Comparison of ENCODE assay signal across 1 cellular context in genomic region chr1:187689137-187689536, GRCh38.
TF ChIP-seq lines count a peak whose summit lies in the region.

No MANE protein-coding gene starts in this region.

TF ChIP-seq in A549, 52 proteins besides CTCF, POLR2A, EP300 and RAD21 (continued from another document):
- no peak for TF ChIP-seq E2F6 (IDR thresholded peaks at IDR 0.05; ENCODE audit: borderline replicate concordance, low read depth)
- TF ChIP-seq REST (IDR thresholded peaks at IDR 0.05), result no peak
- no peak for TF ChIP-seq FOXS1 (CRISPR knock-in tag; IDR thresholded peaks at IDR 0.05)
- no peak for TF ChIP-seq POLR2AphosphoS2 (conservative IDR thresholded peaks at IDR 0.05; ENCODE audit: low read length)
- TF ChIP-seq ZC3H11A (IDR thresholded peaks at IDR 0.05), result no peak
- no peak for TF ChIP-seq JUN (IDR thresholded peaks at IDR 0.05)
- no peak for TF ChIP-seq ATOH8 (CRISPR knock-in tag; IDR thresholded peaks at IDR 0.05; ENCODE audit: low read depth)
- TF ChIP-seq HOXB5 (CRISPR knock-in tag; IDR thresholded peaks at IDR 0.05), result no peak
- no peak for TF ChIP-seq FOSB (CRISPR knock-in tag; IDR thresholded peaks at IDR 0.05)
- TF ChIP-seq PHF8 (IDR thresholded peaks at IDR 0.05; ENCODE audit: borderline replicate concordance, low read depth), result no peak
- TF ChIP-seq RNF2 (IDR thresholded peaks at IDR 0.05; ENCODE audit: borderline replicate concordance, low read depth), result no peak
- no peak for TF ChIP-seq MYC (IDR thresholded peaks at IDR 0.05; ENCODE audit: borderline replicate concordance, low read length)
- no peak for TF ChIP-seq RARB (CRISPR knock-in tag; IDR thresholded peaks at IDR 0.05)
- no peak for TF ChIP-seq MAX (IDR thresholded peaks at IDR 0.05)
- no peak for TF ChIP-seq ESRRA (IDR thresholded peaks at IDR 0.05; ENCODE audit: borderline replicate concordance, low read length)
- no peak for TF ChIP-seq SMC3 (IDR thresholded peaks at IDR 0.05)
